ENCODE assay signal across 1 cellular context in genomic region chr22:26512149-26512793, GRCh38.
A peak's percentile ranks its signal among the peaks of the same experiment; 100 is the strongest.
TF ChIP-seq lines count a peak whose summit lies in the region.

TFIP11 (minus strand) TSS chr22:26512473; CDS start chr22:26510272, 2,201 bp downstream.

TF ChIP-seq in H1, 55 proteins besides CTCF, POLR2A, EP300 and RAD21 (continued from another document):
- TF ChIP-seq, protein P1, sequence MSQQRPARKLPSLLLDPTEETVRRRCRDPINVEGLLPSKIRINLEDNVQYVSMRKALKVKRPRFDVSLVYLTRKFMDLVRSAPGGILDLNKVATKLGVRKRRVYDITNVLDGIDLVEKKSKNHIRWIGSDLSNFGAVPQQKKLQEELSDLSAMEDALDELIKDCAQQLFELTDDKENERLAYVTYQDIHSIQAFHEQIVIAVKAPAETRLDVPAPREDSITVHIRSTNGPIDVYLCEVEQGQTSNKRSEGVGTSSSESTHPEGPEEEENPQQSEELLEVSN (IDR thresholded peaks at IDR 0.05), result no peak
- no peak for TF ChIP-seq EGR1 (IDR thresholded peaks at IDR 0.05; ENCODE audit: borderline replicate concordance, low read depth, low read length)
- no peak for TF ChIP-seq JUND (IDR thresholded peaks at IDR 0.05; ENCODE audit: low read length)
- peak; percentile 66 for TF ChIP-seq PHF8 (conservative IDR thresholded peaks at IDR 0.05; ENCODE audit: low read depth, low read length)
- no peak for TF ChIP-seq MAFK (IDR thresholded peaks at IDR 0.05; ENCODE audit: low read depth, low read length)
- TF ChIP-seq ATF3 (IDR thresholded peaks at IDR 0.05; ENCODE audit: insufficient read depth, low read depth, low read length), result peak; percentile 81
- peak; percentile 74 for TF ChIP-seq POLR2AphosphoS5 (IDR thresholded peaks at IDR 0.05; ENCODE audit: low read depth, low read length)
- TF ChIP-seq KDM1A (IDR thresholded peaks at IDR 0.05; ENCODE audit: borderline replicate concordance, low read length), result no peak
- TF ChIP-seq EZH2 (IDR thresholded peaks at IDR 0.05; ENCODE audit: low read depth, low read length, severe bottlenecking), result no peak
- TF ChIP-seq SP1 (IDR thresholded peaks at IDR 0.05; ENCODE audit: low read depth, low read length), result no peak
- TF ChIP-seq, protein P2, sequence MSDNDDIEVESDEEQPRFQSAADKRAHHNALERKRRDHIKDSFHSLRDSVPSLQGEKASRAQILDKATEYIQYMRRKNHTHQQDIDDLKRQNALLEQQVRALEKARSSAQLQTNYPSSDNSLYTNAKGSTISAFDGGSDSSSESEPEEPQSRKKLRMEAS (IDR thresholded peaks at IDR 0.05), result peak; percentile 79
- TF ChIP-seq SAP30 (IDR thresholded peaks at IDR 0.05; ENCODE audit: insufficient read depth, insufficient replicate concordance, low read length), result peak; percentile 96
- TF ChIP-seq SIN3A (conservative IDR thresholded peaks at IDR 0.05 in 1 of 2, IDR thresholded peaks at IDR 0.05 in 1 of 2; ENCODE audit: low read depth in 1 of 2, low read length in 2 of 2), result peak; percentile 89 to 99; a peak in 3 of 4 replicates
- TF ChIP-seq CHD1 (IDR thresholded peaks at IDR 0.05; ENCODE audit: low read depth, low read length), result no peak
- TF ChIP-seq SRF (IDR thresholded peaks at IDR 0.05; ENCODE audit: low read depth, low read length), result peak; percentile 75
- TF ChIP-seq JUN (IDR thresholded peaks at IDR 0.05; ENCODE audit: low read depth, low read length), result no peak
- TF ChIP-seq, protein P3, sequence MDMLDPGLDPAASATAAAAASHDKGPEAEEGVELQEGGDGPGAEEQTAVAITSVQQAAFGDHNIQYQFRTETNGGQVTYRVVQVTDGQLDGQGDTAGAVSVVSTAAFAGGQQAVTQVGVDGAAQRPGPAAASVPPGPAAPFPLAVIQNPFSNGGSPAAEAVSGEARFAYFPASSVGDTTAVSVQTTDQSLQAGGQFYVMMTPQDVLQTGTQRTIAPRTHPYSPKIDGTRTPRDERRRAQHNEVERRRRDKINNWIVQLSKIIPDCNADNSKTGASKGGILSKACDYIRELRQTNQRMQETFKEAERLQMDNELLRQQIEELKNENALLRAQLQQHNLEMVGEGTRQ (IDR thresholded peaks at IDR 0.05; ENCODE audit: low read length), result no peak
- no peak for TF ChIP-seq KDM4A (IDR thresholded peaks at IDR 0.05; ENCODE audit: low read depth, low read length, severe bottlenecking)
- TF ChIP-seq YY1 (IDR thresholded peaks at IDR 0.05; ENCODE audit: low read depth, low read length), result peak; percentile 57; the same call in 1 of the 2 replicates
- no peak for TF ChIP-seq ATF2 (IDR thresholded peaks at IDR 0.05; ENCODE audit: low read length)
- no peak for TF ChIP-seq TCF12 (IDR thresholded peaks at IDR 0.05; ENCODE audit: low read depth, low read length)
- TF ChIP-seq GTF2F1 (IDR thresholded peaks at IDR 0.05; ENCODE audit: borderline replicate concordance, low read depth, low read length), result no peak
- TF ChIP-seq HDAC6 (IDR thresholded peaks at IDR 0.05; ENCODE audit: low read depth, low read length), result no peak
- no peak for TF ChIP-seq CTBP2 (IDR thresholded peaks at IDR 0.05; ENCODE audit: borderline replicate concordance, insufficient read depth, insufficient read length, low read length)
- TF ChIP-seq RNF2 (IDR thresholded peaks at IDR 0.05; ENCODE audit: borderline replicate concordance, low read depth, low read length, missing control alignments, poor library complexity, severe bottlenecking), result no peak
- TF ChIP-seq ZNF274 (IDR thresholded peaks at IDR 0.05; ENCODE audit: borderline replicate concordance, extremely low read depth, low read length), result no peak
- 0 out of 2 replicates have a peak, but pooled peaks have one; percentile 62 for TF ChIP-seq RBBP5 (IDR thresholded peaks at IDR 0.05; ENCODE audit: borderline replicate concordance, low read depth, low read length)
- peak; percentile 92 for TF ChIP-seq CHD2 (IDR thresholded peaks at IDR 0.05; ENCODE audit: low read length)
- no peak for TF ChIP-seq SIRT6 (IDR thresholded peaks at IDR 0.05; ENCODE audit: low read length)
- no peak for TF ChIP-seq NANOG (IDR thresholded peaks at IDR 0.05; ENCODE audit: insufficient read depth, low read depth, low read length, poor library complexity, severe bottlenecking)
- TF ChIP-seq KDM5A (IDR thresholded peaks at IDR 0.05; ENCODE audit: low read length), result peak; percentile 83
- no peak for TF ChIP-seq RFX5 (IDR thresholded peaks at IDR 0.05; ENCODE audit: borderline replicate concordance, low read depth, low read length)
- TF ChIP-seq TEAD4 (IDR thresholded peaks at IDR 0.05; ENCODE audit: low read depth, low read length), result no peak
- TF ChIP-seq SP2 (IDR thresholded peaks at IDR 0.05; ENCODE audit: low read length), result no peak
- 0 out of 4 replicates have a peak, but pooled peaks of 1 of the 2 experiments have one; percentile 92 for TF ChIP-seq HDAC2 (IDR thresholded peaks at IDR 0.05; ENCODE audit: borderline replicate concordance in 1 of 2, low read depth in 2 of 2, low read length in 2 of 2)
- TF ChIP-seq SUZ12 (IDR thresholded peaks at IDR 0.05; ENCODE audit: low read length), result no peak
- no peak for TF ChIP-seq SIX5 (IDR thresholded peaks at IDR 0.05; ENCODE audit: low read depth, low read length)
- no peak for TF ChIP-seq BCL11A (IDR thresholded peaks at IDR 0.05; ENCODE audit: low read depth in 2 of 2, low read length in 2 of 2)
- no peak for TF ChIP-seq NRF1 (IDR thresholded peaks at IDR 0.05; ENCODE audit: low read depth, low read length)
- TF ChIP-seq SP4 (IDR thresholded peaks at IDR 0.05; ENCODE audit: low read length), result no peak; the same call in 1 of the 2 replicates
- TF ChIP-seq BRCA1 (IDR thresholded peaks at IDR 0.05; ENCODE audit: low read depth, low read length), result peak; percentile 64
- TF ChIP-seq FOSL1 (IDR thresholded peaks at IDR 0.05; ENCODE audit: insufficient read depth, low read depth, low read length), result no peak
- no peak for TF ChIP-seq TAF7 (optimal IDR thresholded peaks at IDR 0.05; ENCODE audit: borderline replicate concordance, low read depth, low read length)
- TF ChIP-seq CBX8 (IDR thresholded peaks at IDR 0.05; ENCODE audit: borderline replicate concordance, low read depth, low read length), result no peak
- peak; percentile 98 for TF ChIP-seq CREB1 (IDR thresholded peaks at IDR 0.05)
- TF ChIP-seq CBX5 (IDR thresholded peaks at IDR 0.05; ENCODE audit: low read depth, low read length), result no peak
- no peak for TF ChIP-seq POU5F1 (IDR thresholded peaks at IDR 0.05; ENCODE audit: low read depth, low read length)
- TF ChIP-seq CHD7 (IDR thresholded peaks at IDR 0.05; ENCODE audit: insufficient replicate concordance, low read length), result no peak
- no peak for TF ChIP-seq BACH1 (IDR thresholded peaks at IDR 0.05; ENCODE audit: low read length)
- TF ChIP-seq ASH2L (IDR thresholded peaks at IDR 0.05; ENCODE audit: low read length), result peak; percentile 89
- TF ChIP-seq CEBPB (IDR thresholded peaks at IDR 0.05; ENCODE audit: low read depth, low read length), result no peak
